Comparison of ENCODE assay signal across 23 cellular contexts in the genomic region with DNA sequence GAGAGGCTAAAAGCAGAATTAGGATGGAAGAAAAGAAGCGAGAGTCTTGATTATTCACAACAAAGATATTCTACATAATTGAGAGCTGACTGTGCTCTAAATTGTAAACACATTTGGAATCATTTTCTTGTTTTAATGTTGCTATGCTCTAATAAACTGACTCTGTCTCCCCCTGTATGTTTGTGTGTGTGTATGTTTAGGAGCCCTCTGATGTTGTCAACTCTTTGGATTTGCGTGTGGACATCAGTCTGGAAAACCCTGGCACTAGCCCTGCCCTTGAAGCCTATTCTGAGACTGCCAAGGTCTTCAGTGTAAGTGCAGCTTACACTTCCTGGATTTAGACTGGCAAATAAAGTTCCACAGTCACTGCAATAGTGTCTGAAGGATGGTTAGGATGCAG. TPM values are rescaled to one million over a fixed set of nuclear protein-coding genes. Genes with fewer than 3 reads are reported as not detected.
DNase-seq lines count a peak whose midpoint lies in the region; ATAC-seq, FAIRE-seq and TF ChIP-seq lines count a peak whose summit lies in the region.
"Had no signal": no experiment of that assay in that cellular context is flagged by ENCODE, and none has a peak within 500 bp of the region (broad histone marks: within the 10 kb centered on the region; RNA-seq: fewer than 3 reads in every experiment).

No MANE protein-coding gene starts in this region.

- peaks cover 3% of the 10 kb centered on the region for H3K4me1 Mint-ChIP-seq in astrocyte (ENCODE audit: low read depth, unreplicated experiment)
- H3K4me1 Mint-ChIP-seq: naive thymus-derived CD8-positive, alpha-beta T cell; stimulated activated memory B cell treated with anti-CD40 and anti-IgM and Interleukin-4, amounts not matched to agents 10 μg/mL and 1 μg/mL and 100 μg/mL, for 72 hours had no signal

- peak; percentile 45 to 63 for ATAC-seq in left cardiac atrium
- no peak for ATAC-seq in GM18519 (IDR thresholded peaks at IDR 0.05; ENCODE audit: low FRiP score, unreplicated experiment)
- no peak for ATAC-seq in GM18909 (IDR thresholded peaks at IDR 0.05; ENCODE audit: poor library complexity, unreplicated experiment)
- ATAC-seq: left colon; naive thymus-derived CD8-positive, alpha-beta T cell; pancreas; stimulated activated memory B cell treated with anti-CD40 and anti-IgM and Interleukin-4, amounts not matched to agents 10 μg/mL and 1 μg/mL and 100 μg/mL, for 72 hours had no signal

- no peak overlapping the region for H3K27ac Mint-ChIP-seq in astrocyte (ENCODE audit: unreplicated experiment)
- H3K27ac Mint-ChIP-seq: activated T-helper 2 cell treated with anti-CD3 and anti-CD28 coated beads, Interferon-gamma antibody, Interleukin-2, Interleukin-4, amounts not matched to agents 10 μg/mL and 5 μg/mL and 100 μg/mL, durations not matched to agents 14 hours and 24 hours and 36 hours; naive thymus-derived CD8-positive, alpha-beta T cell; stimulated activated memory B cell treated with anti-CD40 and anti-IgM and Interleukin-4, amounts not matched to agents 10 μg/mL and 1 μg/mL and 100 μg/mL, for 72 hours had no signal

- H3K27ac ChIP-seq in astrocyte (ENCODE audit: low read depth, low read length), result no peak overlapping the region
- H3K27ac ChIP-seq: cardiac muscle cell, pancreas, thoracic aorta had no signal

- H4K20me1 ChIP-seq in astrocyte (ENCODE audit: insufficient read depth, low read length), result no peaks in the 10 kb centered on the region

- DNase-seq in AG09309 (ENCODE audit: low read depth), result peak; percentile 64
- DNase-seq in GM04503 (ENCODE audit: low read depth), result peak; percentile 61
- peak; percentile 5 for DNase-seq in astrocyte (ENCODE audit: low read depth)
- no peak for DNase-seq in left cardiac atrium
- DNase-seq in SHP77 (lab: John Stamatoyannopoulos, UW), result no peak
- no peak for DNase-seq in HT-29 (ENCODE audit: low spot score)
- DNase-seq: activated CD4-positive, alpha-beta T cell treated with anti-CD3 and anti-CD28 coated beads for 4 hours; AML-193; COR-L47; DND-41; left colon; naive thymus-derived CD8-positive, alpha-beta T cell; NCI-H2171 treated with DMSO at 0.1 percent for 48 hours; NCI-H748 treated with DMSO at 0.1 percent for 48 hours; pancreas; stimulated activated CD4-positive, alpha-beta T cell treated with anti-CD3 and anti-CD28 coated beads, Interleukin-1b, Interleukin-23, amount 100 ng/mL, for 48 hours had no signal

- H3K4me3 ChIP-seq in AG09309 (ENCODE audit: control insufficient read depth, low read depth, low read length) (no peak overlapping the region), astrocyte (ENCODE audit: insufficient read depth, low read depth, low read length) (no peak overlapping the region)
- H3K4me3 ChIP-seq: cardiac muscle cell, pancreas, thoracic aorta had no signal

- peaks cover 2% of the 10 kb centered on the region for H3K36me3 Mint-ChIP-seq in astrocyte (ENCODE audit: low read depth, unreplicated experiment)
- H3K36me3 Mint-ChIP-seq: naive thymus-derived CD8-positive, alpha-beta T cell; stimulated activated memory B cell treated with anti-CD40 and anti-IgM and Interleukin-4, amounts not matched to agents 10 μg/mL and 1 μg/mL and 100 μg/mL, for 72 hours had no signal

- H3K36me3 ChIP-seq in astrocyte (ENCODE audit: insufficient read depth, low read length), result peaks cover 43% of the 10 kb centered on the region
- H3K36me3 ChIP-seq: cardiac muscle cell, pancreas, thoracic aorta had no signal

- H3K4me3 Mint-ChIP-seq in astrocyte (ENCODE audit: unreplicated experiment), result no peak overlapping the region
- H3K4me3 Mint-ChIP-seq: naive thymus-derived CD8-positive, alpha-beta T cell; stimulated activated memory B cell treated with anti-CD40 and anti-IgM and Interleukin-4, amounts not matched to agents 10 μg/mL and 1 μg/mL and 100 μg/mL, for 72 hours; T-helper 1 cell treated with Interleukin-12 subunit alpha and Interleukin-12 subunit beta and Interleukin-4 antibody, amounts not matched to agents 30 μg/mL and 1 μg/mL, for 36 hours had no signal

- H3K79me2 ChIP-seq in astrocyte (ENCODE audit: insufficient read depth, low read length), result no peaks in the 10 kb centered on the region

- peaks cover 11% of the 10 kb centered on the region for H3K4me1 ChIP-seq in astrocyte (ENCODE audit: insufficient read depth, low read length)
- H3K4me1 ChIP-seq: pancreas had no signal

- H2AFZ ChIP-seq in astrocyte (ENCODE audit: low read depth, low read length), result no peak overlapping the region

- H3K27me3 Mint-ChIP-seq in astrocyte (ENCODE audit: low read depth, unreplicated experiment), result no peaks in the 10 kb centered on the region
- H3K27me3 Mint-ChIP-seq: stimulated activated memory B cell treated with anti-CD40 and anti-IgM and Interleukin-4, amounts not matched to agents 10 μg/mL and 1 μg/mL and 100 μg/mL, for 72 hours had no signal

- H3K9me3 Mint-ChIP-seq in astrocyte (ENCODE audit: unreplicated experiment), result no peaks in the 10 kb centered on the region
- H3K9me3 Mint-ChIP-seq: activated T-helper 2 cell treated with anti-CD3 and anti-CD28 coated beads, Interferon-gamma antibody, Interleukin-2, Interleukin-4, amounts not matched to agents 10 μg/mL and 5 μg/mL and 100 μg/mL, durations not matched to agents 14 hours and 24 hours and 36 hours; naive thymus-derived CD8-positive, alpha-beta T cell; stimulated activated memory B cell treated with anti-CD40 and anti-IgM and Interleukin-4, amounts not matched to agents 10 μg/mL and 1 μg/mL and 100 μg/mL, for 72 hours; T-helper 1 cell treated with Interleukin-12 subunit alpha and Interleukin-12 subunit beta and Interleukin-4 antibody, amounts not matched to agents 30 μg/mL and 1 μg/mL, for 36 hours had no signal

- intact Hi-C loops in left cardiac atrium (cut with DNase I), result no loop called here

- no peaks in the 10 kb centered on the region for H3K27me3 ChIP-seq in astrocyte (ENCODE audit: insufficient read depth, low read length)
- H3K27me3 ChIP-seq: cardiac muscle cell, pancreas had no signal

- TF ChIP-seq CTCF in AG09309 (IDR thresholded peaks at IDR 0.05; ENCODE audit: control insufficient read depth, insufficient read depth, low read depth, low read length, missing control alignments) (peak; percentile 29), astrocyte (IDR thresholded peaks at IDR 0.05; ENCODE audit: insufficient read depth, low read depth, low read length) (no peak)

- no peaks in the 10 kb centered on the region for H3K9me3 ChIP-seq in astrocyte (ENCODE audit: insufficient read depth, low read depth, low read length)
- H3K9me3 ChIP-seq: pancreas, thoracic aorta had no signal

- no peak for FAIRE-seq in astrocyte (lab: Jason Lieb, UNC)
- FAIRE-seq: pancreas had no signal

- no peak overlapping the region for H3K4me2 ChIP-seq in astrocyte (ENCODE audit: low read length)

- no peak overlapping the region for H3K9ac ChIP-seq in astrocyte (ENCODE audit: low read length)

RNA-seq across cellular contexts. Expression of a gene that starts 37.8 kb away (rescaled TPM):
- total RNA-seq in astrocyte (42.7 and 44.2 TPM in 2 replicates), left cardiac atrium (10 to 100 TPM; 63.7 to 64.4 TPM)
- total RNA-seq in HT-29 (2014; rRNA removed; shearing (Covaris generic)), result 17.2 and 19.8 TPM in 2 replicates

Comparison
In these comparisons a context has a peak if more than half of its experiments do, and no peak if none do; other contexts are left out.
1. DNase-seq: peak in AG09309 (single experiment), GM04503 (single experiment) and astrocyte (single experiment); none in left cardiac atrium (single experiment), SHP77 (0 of 2) and HT-29 (single experiment).
2. ATAC-seq: peak in left cardiac atrium (2 of 2); none in GM18519 (single experiment) and GM18909 (single experiment).